10 cellular contexts compared by ENCODE assay signal in genomic region chr5:74212336-74212735, GRCh38.
DNase-seq lines count a peak whose midpoint lies in the region; ATAC-seq and TF ChIP-seq lines count a peak whose summit lies in the region.
"Had no signal": no experiment of that assay in that cellular context is flagged by ENCODE, and none has a peak within 500 bp of the region (broad histone marks: within the 10 kb centered on the region; RNA-seq: fewer than 3 reads in every experiment).

No MANE protein-coding gene starts in this region.

- H3K4me1 ChIP-seq in BE2C: no peaks in the 10 kb centered on the region
- H3K4me1 ChIP-seq in SJCRH30: peaks cover 36% of the 10 kb centered on the region

- no peaks in the 10 kb centered on the region for H3K36me3 ChIP-seq in BE2C
- H3K36me3 ChIP-seq in SJCRH30: no peaks in the 10 kb centered on the region; the same call in 1 of the 2 replicates
- H3K36me3 ChIP-seq: thoracic aorta had no signal

- H3K9me3 ChIP-seq in BE2C (no peaks in the 10 kb centered on the region), SJCRH30 (replicated peaks) (no peaks in the 10 kb centered on the region)
- H3K9me3 ChIP-seq: thoracic aorta had no signal

- DNase-seq in BE2C (peak; percentile 47), HCEC 1CT (peak; percentile 35), SJCRH30 (peak; percentile 22 to 49), iPS DF 4.7 (ENCODE audit: extremely low read depth, low spot score) (peak; percentile 56), NCI-H345 treated with DMSO at 0.1 percent for 48 hours (lab: John Stamatoyannopoulos, UW; ENCODE audit: unreplicated experiment) (no peak), DMS79 treated with DMSO at 0.1 percent for 48 hours (lab: John Stamatoyannopoulos, UW) (no peak)
- DNase-seq: activated CD4-positive, alpha-beta memory T cell treated with anti-CD3 and anti-CD28 coated beads for 36 hours had no signal

- no peak overlapping the region for H3K27ac ChIP-seq in SJCRH30
- H3K27ac ChIP-seq: thoracic aorta had no signal

- TF ChIP-seq CTCF in BE2C (IDR thresholded peaks at IDR 0.05; ENCODE audit: low read depth, low read length): peak; percentile 65

- H3K4me3 ChIP-seq in BE2C (ENCODE audit: low read depth, low read length) (no peak overlapping the region), SJCRH30 (no peak overlapping the region)
- H3K4me3 ChIP-seq: thoracic aorta had no signal

- ATAC-seq in HG02642 (IDR thresholded peaks at IDR 0.05; ENCODE audit: poor library complexity, unreplicated experiment) (no peak), GM18519 (IDR thresholded peaks at IDR 0.05; ENCODE audit: low FRiP score, unreplicated experiment) (no peak)

- no peaks in the 10 kb centered on the region for H3K27me3 ChIP-seq in BE2C
- no peaks in the 10 kb centered on the region for H3K27me3 ChIP-seq in SJCRH30

Comparison
In these comparisons a context has a peak if more than half of its experiments do, and no peak if none do; other contexts are left out.
1. DNase-seq: peak in BE2C (single experiment), HCEC 1CT (single experiment), SJCRH30 (2 of 2) and iPS DF 4.7 (single experiment); none in NCI-H345 treated with DMSO at 0.1 percent for 48 hours (single experiment) and DMS79 treated with DMSO at 0.1 percent for 48 hours (single experiment).